ENCODE assay signal across 9 cellular contexts in genomic region chr11:103338621-103339484, GRCh38.
A peak's percentile ranks its signal among the peaks of the same experiment; 100 is the strongest.
DNase-seq lines count a peak whose midpoint lies in the region; ATAC-seq and TF ChIP-seq lines count a peak whose summit lies in the region.
"Had no signal": no experiment of that assay in that cellular context is flagged by ENCODE, and none has a peak within 500 bp of the region (broad histone marks: within the 10 kb centered on the region; RNA-seq: fewer than 3 reads in every experiment).

No MANE protein-coding gene starts in this region.

- no peaks in the 10 kb centered on the region for H3K27me3 ChIP-seq in colonic mucosa
- no peaks in the 10 kb centered on the region for H3K27me3 ChIP-seq in Karpas-422 (ENCODE audit: low read length)

- no peak for TF ChIP-seq CTCF in colonic mucosa (IDR thresholded peaks at IDR 0.05)

- H3K27ac ChIP-seq in colonic mucosa, result no peak overlapping the region
- H3K27ac ChIP-seq in Karpas-422 (ENCODE audit: low read length), result no peak overlapping the region
- H3K27ac ChIP-seq: SK-N-MC had no signal

- DNase-seq in ELR (ENCODE audit: low read depth) (peak; percentile 33), NCI-H526 (lab: John Stamatoyannopoulos, UW) (peak; percentile 69 to 89), ecto neural progenitor cell (ENCODE audit: low spot score) (peak; percentile 54), myocyte (ENCODE audit: low read depth) (peak; percentile 33), colonic mucosa (no peak), Karpas-422 (no peak)
- DNase-seq: NCI-H2107 had no signal

- no peaks in the 10 kb centered on the region for H4K20me1 ChIP-seq in Karpas-422 (ENCODE audit: insufficient read depth, low read depth, low read length)

- no peak overlapping the region for H3K4me3 ChIP-seq in colonic mucosa
- no peak overlapping the region for H3K4me3 ChIP-seq in Karpas-422 (ENCODE audit: low read length)
- H3K4me3 ChIP-seq: SK-N-MC had no signal

- no peak overlapping the region for H3K4me2 ChIP-seq in Karpas-422 (ENCODE audit: low read depth, low read length, poor library complexity, severe bottlenecking)

- no peaks in the 10 kb centered on the region for H3K9me2 ChIP-seq in Karpas-422 (replicated peaks; ENCODE audit: insufficient read depth, low read length)

- H3K9me3 ChIP-seq in colonic mucosa, result no peaks in the 10 kb centered on the region
- no peaks in the 10 kb centered on the region for H3K9me3 ChIP-seq in Karpas-422 (ENCODE audit: low read length)

- no peaks in the 10 kb centered on the region for H3K79me2 ChIP-seq in Karpas-422 (ENCODE audit: low read length)

- H3K9ac ChIP-seq in colonic mucosa (ENCODE audit: low read depth in 2 of 2, low read length in 2 of 2) (no peak overlapping the region), Karpas-422 (ENCODE audit: low read length) (no peak overlapping the region)

- H2AFZ ChIP-seq in Karpas-422 (ENCODE audit: low read length), result no peak overlapping the region

- no peaks in the 10 kb centered on the region for H3K36me3 ChIP-seq in colonic mucosa
- no peaks in the 10 kb centered on the region for H3K36me3 ChIP-seq in Karpas-422 (ENCODE audit: insufficient read depth, low read length)

- H3K4me1 ChIP-seq in colonic mucosa, result no peaks in the 10 kb centered on the region
- no peaks in the 10 kb centered on the region for H3K4me1 ChIP-seq in Karpas-422 (ENCODE audit: low read length)

- intact Hi-C loops in colonic mucosa (cut with DNase I), result no loop called here

- ATAC-seq in HG03469 (IDR thresholded peaks at IDR 0.05; ENCODE audit: unreplicated experiment), result no peak

Comparison
In these comparisons a context has a peak if more than half of its experiments do, and no peak if none do; other contexts are left out.
1. DNase-seq: peak in ELR (single experiment), NCI-H526 (2 of 2), ecto neural progenitor cell (single experiment) and myocyte (single experiment); none in colonic mucosa (single experiment) and Karpas-422 (single experiment).